ENCODE assay signal across 19 cellular contexts in genomic region chr5:61800450-61800849, GRCh38.
"Had no signal": no experiment of that assay in that cellular context is flagged by ENCODE, and none has a peak within 500 bp of the region (broad histone marks: within the 10 kb centered on the region; RNA-seq: fewer than 3 reads in every experiment).

No MANE protein-coding gene starts in this region.

- H3K4me3 Mint-ChIP-seq: mesothelial cell of epicardium, naive B cell had no signal

- ATAC-seq: foreskin keratinocyte, gastroesophageal sphincter, heart left ventricle, left cardiac atrium, left lung, left ventricle myocardium superior, lower lobe of right lung, mucosa of descending colon had no signal

- H3K36me3 ChIP-seq: esophagus muscularis mucosa, gastroesophageal sphincter, heart left ventricle, left lung, lower lobe of right lung had no signal

- H3K27ac Mint-ChIP-seq: mesothelial cell of epicardium, naive B cell had no signal

- H3K36me3 Mint-ChIP-seq: mesothelial cell of epicardium, naive B cell had no signal

- H3K4me1 ChIP-seq: esophagus muscularis mucosa, gastroesophageal sphincter, heart left ventricle, left lung, lower lobe of right lung had no signal

- DNase-seq: dermis blood vessel endothelial cell; dorsolateral prefrontal cortex; effector CD4-positive, alpha-beta T cell; effector memory CD4-positive, alpha-beta T cell; foreskin keratinocyte; heart left ventricle; hypothalamus; left cardiac atrium; left lung; left ventricle myocardium superior; lower lobe of right lung; mesenchymal stem cell; naive B cell had no signal

- H3K27ac ChIP-seq: coronary artery, dorsolateral prefrontal cortex, esophagus muscularis mucosa, foreskin keratinocyte, gastroesophageal sphincter, heart left ventricle, hepatocyte, left lung, lower lobe of right lung had no signal

- H3K4me3 ChIP-seq: coronary artery, dorsolateral prefrontal cortex, esophagus muscularis mucosa, gastroesophageal sphincter, heart left ventricle, hepatocyte, left lung, lower lobe of right lung, mucosa of descending colon had no signal

- H3K4me1 Mint-ChIP-seq: naive B cell had no signal

- H3K9me3 ChIP-seq: esophagus muscularis mucosa, gastroesophageal sphincter, heart left ventricle, left lung, lower lobe of right lung, mucosa of descending colon had no signal

- H3K9me3 Mint-ChIP-seq: mesothelial cell of epicardium, naive B cell had no signal
